ENCODE assay signal across 18 cellular contexts in genomic region chr9:83701286-83701685, GRCh38. TPM values are rescaled to one million over a fixed set of nuclear protein-coding genes. Genes with fewer than 3 reads are reported as not detected.
A peak's percentile ranks its signal among the peaks of the same experiment; 100 is the strongest.
DNase-seq lines count a peak whose midpoint lies in the region; ATAC-seq and TF ChIP-seq lines count a peak whose summit lies in the region.
"Had no signal": no experiment of that assay in that cellular context is flagged by ENCODE, and none has a peak within 500 bp of the region (broad histone marks: within the 10 kb centered on the region; RNA-seq: fewer than 3 reads in every experiment).

No MANE protein-coding gene starts in this region.

- peak overlapping the region; percentile 38 for H3K9ac ChIP-seq in mesenchymal stem cell (ENCODE audit: low read length)
- H3K9ac ChIP-seq: BLaER1 had no signal

- WGBS in mesenchymal stem cell, result 100% methylated on average over 1 of the region's 1 CpG

- H3K79me1 ChIP-seq in mesenchymal stem cell (replicated peaks; ENCODE audit: low read length, poor library complexity, severe bottlenecking), result no peaks in the 10 kb centered on the region

- H3K36me3 Mint-ChIP-seq in CD4-positive, alpha-beta T cell (ENCODE audit: low read depth), result peaks cover 33% of the 10 kb centered on the region
- H3K36me3 Mint-ChIP-seq in T-helper 17 cell (ENCODE audit: low read depth), result peaks cover 2% of the 10 kb centered on the region

- no peak overlapping the region for H4K91ac ChIP-seq in mesenchymal stem cell (ENCODE audit: low read length)

- H2BK120ac ChIP-seq in mesenchymal stem cell (ENCODE audit: low read depth, low read length), result no peak overlapping the region

- H3K27ac ChIP-seq in CD4-positive, alpha-beta T cell (ENCODE audit: low read depth, low read length), result no peak overlapping the region
- H3K27ac ChIP-seq in mesenchymal stem cell (ENCODE audit: low read length, poor library complexity, severe bottlenecking), result peak overlapping the region; percentile 51
- H3K27ac ChIP-seq in A673 (ENCODE audit: low read depth, low read length, poor library complexity, severe bottlenecking), result no peak overlapping the region
- H3K27ac ChIP-seq: BLaER1, ovary had no signal

- no peaks in the 10 kb centered on the region for H3K36me3 ChIP-seq in mesenchymal stem cell (ENCODE audit: control insufficient read depth in 1 of 2, insufficient read depth in 2 of 2, low read depth in 1 of 2, low read length in 2 of 2)
- H3K36me3 ChIP-seq in A673 (ENCODE audit: insufficient read depth, low read length, poor library complexity, severe bottlenecking), result no peaks in the 10 kb centered on the region
- H3K36me3 ChIP-seq: ovary had no signal

- no peak overlapping the region for H3K18ac ChIP-seq in mesenchymal stem cell (ENCODE audit: low read depth in 1 of 2, low read length in 2 of 2)

- H3K23ac ChIP-seq in mesenchymal stem cell (ENCODE audit: low read length in 2 of 2), result no peak overlapping the region

- no peaks in the 10 kb centered on the region for H3K27me3 ChIP-seq in CD4-positive, alpha-beta T cell (ENCODE audit: control insufficient read depth, insufficient read depth, low read length)
- H3K27me3 ChIP-seq in mesenchymal stem cell (ENCODE audit: control insufficient read depth in 1 of 2, insufficient read depth in 1 of 2, low read length in 2 of 2) (no peaks in the 10 kb centered on the region), A673 (replicated peaks; ENCODE audit: insufficient read depth, low read depth, low read length, poor library complexity) (no peaks in the 10 kb centered on the region)
- H3K27me3 ChIP-seq: BLaER1, ovary had no signal

- peak overlapping the region; percentile 65 for H3K4me3 Mint-ChIP-seq in CD4-positive, alpha-beta T cell
- peak overlapping the region; percentile 71 for H3K4me3 Mint-ChIP-seq in T-helper 17 cell
- H3K4me3 Mint-ChIP-seq: stimulated activated memory B cell treated with anti-CD40 and anti-IgM and Interleukin-4, amounts not matched to agents 10 μg/mL and 1 μg/mL and 100 μg/mL, for 72 hours had no signal

- H4K8ac ChIP-seq in mesenchymal stem cell (ENCODE audit: low read length), result no peak overlapping the region

- H3K14ac ChIP-seq in mesenchymal stem cell (ENCODE audit: low read length in 2 of 2), result no peak overlapping the region

- no TSS peak for BruUV-seq in A673 (replicated peaks; lab: Mats Ljungman, UMichigan)

- no peak overlapping the region for H2AK5ac ChIP-seq in mesenchymal stem cell (ENCODE audit: low read length, severe bottlenecking)

- TF ChIP-seq CTCF in CD4-positive, alpha-beta T cell (IDR thresholded peaks at IDR 0.05), result no peak
- no peak for TF ChIP-seq CTCF in A673 (conservative IDR thresholded peaks at IDR 0.05; ENCODE audit: low read depth, low read length)

- H2BK12ac ChIP-seq in mesenchymal stem cell (ENCODE audit: low read length in 2 of 2), result no peak overlapping the region

- no peaks in the 10 kb centered on the region for H3K9me3 Mint-ChIP-seq in CD4-positive, alpha-beta T cell
- H3K9me3 Mint-ChIP-seq: activated naive CD4-positive, alpha-beta T cell treated with anti-CD3 and anti-CD28 coated beads, Interleukin-2, amount 50 U/mL, for 72 hours; stimulated activated memory B cell treated with anti-CD40 and anti-IgM and Interleukin-4, amounts not matched to agents 10 μg/mL and 1 μg/mL and 100 μg/mL, for 72 hours had no signal

- H3K4me1 ChIP-seq in mesenchymal stem cell (ENCODE audit: control insufficient read depth, insufficient read depth, low read depth, low read length) (peaks cover 5% of the 10 kb centered on the region), A673 (ENCODE audit: insufficient read depth, low read length, poor library complexity, severe bottlenecking) (peaks cover 15% of the 10 kb centered on the region)

- H3K4ac ChIP-seq in mesenchymal stem cell (ENCODE audit: low read depth in 1 of 2, low read length in 2 of 2), result no peak overlapping the region

- peak overlapping the region; percentile 42 for H3K27ac Mint-ChIP-seq in CD4-positive, alpha-beta T cell
- peak overlapping the region; percentile 2 for H3K27ac Mint-ChIP-seq in T-helper 17 cell
- H3K27ac Mint-ChIP-seq: activated B cell treated with CpG ODN at 0.5 μM for 24 hours; activated naive CD4-positive, alpha-beta T cell treated with anti-CD3 and anti-CD28 coated beads, Interleukin-2, amount 50 U/mL, for 72 hours; stimulated activated memory B cell treated with anti-CD40 and anti-IgM and Interleukin-4, amounts not matched to agents 10 μg/mL and 1 μg/mL and 100 μg/mL, for 72 hours had no signal

- no peak overlapping the region for H2BK15ac ChIP-seq in mesenchymal stem cell (ENCODE audit: low read depth, poor library complexity, severe bottlenecking)

- H3K4me2 ChIP-seq in mesenchymal stem cell (ENCODE audit: low read length, poor library complexity, severe bottlenecking), result no peak overlapping the region
- H3K4me2 ChIP-seq: BLaER1 had no signal

- no peak overlapping the region for H2AFZ ChIP-seq in mesenchymal stem cell (ENCODE audit: low read depth, low read length)

- H3K4me3 ChIP-seq in mesenchymal stem cell (ENCODE audit: insufficient read depth in 1 of 2, low read depth in 1 of 2, low read length in 2 of 2) (peak overlapping the region in 1 of 2 experiments; percentile 25), A673 (ENCODE audit: low read depth, low read length, poor library complexity, severe bottlenecking) (no peak overlapping the region)
- H3K4me3 ChIP-seq: BLaER1, ovary had no signal

- peaks cover 86% of the 10 kb centered on the region for H3K4me1 Mint-ChIP-seq in CD4-positive, alpha-beta T cell (ENCODE audit: low read depth)
- peaks cover 47% of the 10 kb centered on the region for H3K4me1 Mint-ChIP-seq in T-helper 17 cell

- CTCF ChIA-PET in CD4-positive, alpha-beta T cell (lab: Charles Lee), result no interaction called here
- CTCF ChIA-PET in A673 (lab: Charles Lee), result no interaction called here

- no peak for ATAC-seq in CD4-positive, alpha-beta T cell (ENCODE audit: poor library complexity)
- ATAC-seq in GM18868 (IDR thresholded peaks at IDR 0.05; ENCODE audit: unreplicated experiment) (peak; percentile 52), T-helper 17 cell (no peak), GM21825 (IDR thresholded peaks at IDR 0.05; ENCODE audit: unreplicated experiment) (no peak)
- ATAC-seq: activated naive CD4-positive, alpha-beta T cell treated with anti-CD3 and anti-CD28 coated beads, Interleukin-2, amount 50 U/mL, for 72 hours; stimulated activated memory B cell treated with anti-CD40 and anti-IgM and Interleukin-4, amounts not matched to agents 10 μg/mL and 1 μg/mL and 100 μg/mL, for 72 hours had no signal

- intact Hi-C loops in CD4-positive, alpha-beta T cell (cut with DNase I, micrococcal nuclease), result loop anchor here in 1 of 2 experiments (10.0 kb wide), 2 partner anchors 114 to 284 kb away; partner anchors contain the start of genes GKAP1, HNRNPK and RMI1
- intact Hi-C loops in A673 (cut with micrococcal nuclease; ENCODE audit: unreplicated experiment), result no loop called here

- no peaks in the 10 kb centered on the region for H3K9me3 ChIP-seq in CD4-positive, alpha-beta T cell (ENCODE audit: control insufficient read depth, low read length)
- H3K9me3 ChIP-seq in T-helper 17 cell (ENCODE audit: control insufficient read depth, low read length, poor library complexity, severe bottlenecking) (no peaks in the 10 kb centered on the region), mesenchymal stem cell (ENCODE audit: control insufficient read depth, low read length) (no peaks in the 10 kb centered on the region), A673 (ENCODE audit: low read depth, low read length, poor library complexity, severe bottlenecking) (peaks cover 8% of the 10 kb centered on the region)
- H3K9me3 ChIP-seq: ovary had no signal

- no peak overlapping the region for H2BK5ac ChIP-seq in mesenchymal stem cell (ENCODE audit: low read depth, low read length, poor library complexity, severe bottlenecking)

- POLR2A ChIA-PET in CD4-positive, alpha-beta T cell (lab: Charles Lee), result no interaction called here
- POLR2A ChIA-PET in A673 (lab: Charles Lee; ENCODE audit: low non-redundant PET), result no interaction called here

- H3K27me3 Mint-ChIP-seq in CD4-positive, alpha-beta T cell, result no peaks in the 10 kb centered on the region
- H3K27me3 Mint-ChIP-seq in T-helper 17 cell, result no peaks in the 10 kb centered on the region
- H3K27me3 Mint-ChIP-seq: activated B cell treated with CpG ODN at 0.5 μM for 24 hours; stimulated activated memory B cell treated with anti-CD40 and anti-IgM and Interleukin-4, amounts not matched to agents 10 μg/mL and 1 μg/mL and 100 μg/mL, for 72 hours had no signal

- DNase-seq in CD4-positive, alpha-beta T cell, result no peak
- DNase-seq in T-helper 17 cell (no peak), mesenchymal stem cell (no peak), foreskin melanocyte (no peak), amniotic stem cell (lab: John Stamatoyannopoulos, UW) (no peak), A673 (ENCODE audit: low spot score) (no peak)
- DNase-seq: activated B cell treated with CpG ODN at 0.5 μM for 24 hours, cerebellar nuclear complex, NCI-H1930, NCI-H526 treated with DMSO at 0.1 percent for 48 hours, ovary, RPMI8226, T-helper 1 cell had no signal

RNA-seq across cellular contexts. Expression of gene UBQLN1, which starts 6.5 kb away (rescaled TPM):
- total RNA-seq in CD4-positive, alpha-beta T cell, result 100 to 1,000 TPM; 178 to 185 TPM
- 100 to 1,000 TPM; 134 to 152 TPM for total RNA-seq in T-helper 17 cell
- polyA plus RNA-seq in mesenchymal stem cell (2013, experiment 1 of 2), result 62.4 TPM
- polyA plus RNA-seq in mesenchymal stem cell (2013, experiment 2 of 2), result 64.0 TPM
- total RNA-seq in A673 (2021), result 154 and 162 TPM in 2 replicates
